ENCODE assay signal across 8 cellular contexts in genomic region chr7:74027124-74027682, GRCh38. TPM values are rescaled to one million over a fixed set of nuclear protein-coding genes. Genes with fewer than 3 reads are reported as not detected.
A peak's percentile ranks its signal among the peaks of the same experiment; 100 is the strongest.
DNase-seq lines count a peak whose midpoint lies in the region; ATAC-seq and TF ChIP-seq lines count a peak whose summit lies in the region.
"Had no signal": no experiment of that assay in that cellular context is flagged by ENCODE, and none has a peak within 500 bp of the region (broad histone marks: within the 10 kb centered on the region; RNA-seq: fewer than 3 reads in every experiment).

No MANE protein-coding gene starts in this region.

- H3K4me1 ChIP-seq in OCI-LY3 (ENCODE audit: low read length), result no peaks in the 10 kb centered on the region
- H3K4me1 ChIP-seq in transverse colon, result peaks cover 17 to 45% (median 26%) of the 10 kb centered on the region in 4 donors

- no peak overlapping the region; the same call in 1 of the 2 replicates for H2AFZ ChIP-seq in OCI-LY3 (ENCODE audit: low read depth, low read length)

- H4K20me1 ChIP-seq in OCI-LY3 (ENCODE audit: insufficient read depth, low read length), result no peaks in the 10 kb centered on the region

- no peak; the same call in 1 of the 2 replicates for TF ChIP-seq CTCF in OCI-LY3 (IDR thresholded peaks at IDR 0.05; ENCODE audit: low read depth, low read length)
- TF ChIP-seq CTCF in dorsolateral prefrontal cortex (IDR thresholded peaks at IDR 0.05 in 54 of 56, conservative IDR thresholded peaks at IDR 0.05 in 2 of 56; ENCODE audit: low read depth in 1 of 56, partially characterized antibody in 56 of 56), result peak in 27 of 56 donors; percentile 1 to 54 (median 21)
- TF ChIP-seq CTCF in natural killer cell (IDR thresholded peaks at IDR 0.05), result peak; percentile 46
- peak in 3 of 5 experiments; percentile 9 to 16 (median 13) for TF ChIP-seq CTCF in transverse colon (IDR thresholded peaks at IDR 0.05)

- in situ Hi-C loops in transverse colon (cut with MboI; ENCODE audit: low pct_ligation_motif_present in 1 of 4, low pct_unique_long_range_greater_than_20kb in 1 of 4, low sequenced_read_pairs in 3 of 4), result loop anchor here in 3 of 4 donors (10.0 kb wide), 1 partner anchor 152 kb away; no protein-coding TSS in a partner anchor

- no peaks in the 10 kb centered on the region for H3K36me3 Mint-ChIP-seq in natural killer cell

- H3K4me2 ChIP-seq in OCI-LY3 (ENCODE audit: low read length), result 0 out of 2 replicates have a peak overlapping the region, but pooled peaks have one; percentile 15

- no peak overlapping the region for H3K27ac Mint-ChIP-seq in natural killer cell

- H3K9me3 ChIP-seq in OCI-LY3 (ENCODE audit: insufficient read depth, low read length) (no peaks in the 10 kb centered on the region), transverse colon (no peaks in the 10 kb centered on the region)
- H3K9me3 ChIP-seq: neutrophil had no signal

- H3K27me3 Mint-ChIP-seq in natural killer cell (ENCODE audit: low read depth in 2 of 2), result peaks cover 38 to 39% of the 10 kb centered on the region in 2 donors

- H3K27me3 ChIP-seq in OCI-LY3 (ENCODE audit: low read depth, low read length) (peaks cover 49% of the 10 kb centered on the region), dorsolateral prefrontal cortex (peaks cover 0 to 4% (median 0%) of the 10 kb centered on the region in 45 donors), transverse colon (peaks cover 6% of the 10 kb centered on the region)

- H3K27ac ChIP-seq in OCI-LY3 (ENCODE audit: low read length), result no peak overlapping the region
- peak overlapping the region; percentile 27 to 93 (median 83) for H3K27ac ChIP-seq in dorsolateral prefrontal cortex
- peak overlapping the region; percentile 77 to 95 (median 82) for H3K27ac ChIP-seq in transverse colon
- H3K27ac ChIP-seq: neutrophil had no signal

- no peak overlapping the region for H3K4me3 Mint-ChIP-seq in natural killer cell

- H3K4me3 ChIP-seq in OCI-LY3 (ENCODE audit: low read length), result no peak overlapping the region
- peak overlapping the region in 58 of 59 donors; percentile 22 to 72 (median 56) for H3K4me3 ChIP-seq in dorsolateral prefrontal cortex
- H3K4me3 ChIP-seq in transverse colon, result peak overlapping the region in 2 of 4 donors; percentile 37 to 49

- H3K4me1 Mint-ChIP-seq in natural killer cell, result peaks cover 20 to 30% of the 10 kb centered on the region in 2 donors

- no peaks in the 10 kb centered on the region for H3K9me3 Mint-ChIP-seq in natural killer cell

- no peak for TF ChIP-seq POLR2A in transverse colon (IDR thresholded peaks at IDR 0.05)

- H3K79me2 ChIP-seq in OCI-LY3 (ENCODE audit: low read length), result no peaks in the 10 kb centered on the region

- TF ChIP-seq EP300 in transverse colon (IDR thresholded peaks at IDR 0.05; ENCODE audit: low read depth), result no peak

- intact Hi-C loops in dorsolateral prefrontal cortex (cut with DNase I), result loop anchor here (2.0 to 10.0 kb wide), 4 partner anchors 35 to 162 kb away; partner anchors contain the start of gene TMEM270 (in 1 of the 2)
- intact Hi-C loops in natural killer cell (cut with micrococcal nuclease), result loop anchor here (1.0 to 2.0 kb wide), 2 partner anchors 161 to 374 kb away; no protein-coding TSS in a partner anchor
- intact Hi-C loops in transverse colon (cut with DNase I; ENCODE audit: low total_unique reads), result no loop called here

- 62% methylated on average over 7 of the region's 10 CpGs; no CpG with 5 or more reads in 1 of the 2 donors for WGBS in transverse colon (ENCODE audit: low coverage in 1 of 2), 2 donors

- no peak for DNase-seq in dorsolateral prefrontal cortex
- no peak for DNase-seq in natural killer cell
- DNase-seq in transverse colon, result no peak
- DNase-seq in COR-L47 (lab: John Stamatoyannopoulos, UW), result no peak
- no peak for DNase-seq in stimulated activated CD4-positive, alpha-beta T cell treated with anti-CD3 and anti-CD28 coated beads, Interleukin-4, amount 100 ng/mL, for 1 hour
- no peak for DNase-seq in NCI-H1092 treated with DMSO at 0.1 percent for 48 hours (lab: John Stamatoyannopoulos, UW)

- H3K36me3 ChIP-seq in OCI-LY3 (replicated peaks; ENCODE audit: low read depth, low read length) (no peaks in the 10 kb centered on the region), transverse colon (no peaks in the 10 kb centered on the region)
- H3K36me3 ChIP-seq: neutrophil had no signal

- ATAC-seq in natural killer cell, result peak in 1 of 3 donors; percentile 33

- no peak overlapping the region for H3K9ac ChIP-seq in OCI-LY3 (ENCODE audit: low read length)

RNA-seq across cellular contexts. Expression of gene ELN, which starts 0.8 kb away (rescaled TPM):
- total RNA-seq in dorsolateral prefrontal cortex (10 to 100 TPM in 117 of 120 experiments, 1 to 10 TPM in 3; 8.1 to 58.9 (median 19.5) TPM), natural killer cell (under 1 TPM in 1 of 3 donors, not detected in 2; 0.75 TPM), transverse colon (100 to 1,000 TPM in 1 of 4 donors, 10 to 100 TPM in 2, 1 to 10 TPM in 1; 8.4 to 147 (median 25.8) TPM)

RNA-seq across cellular contexts. Expression of gene LIMK1, which starts 56.4 kb away (rescaled TPM):
- total RNA-seq in dorsolateral prefrontal cortex, result 100 to 1,000 TPM in 79 of 120 experiments, 10 to 100 TPM in 41; 39.1 to 162 (median 111) TPM
- total RNA-seq in natural killer cell, result 10 to 100 TPM; 54.0 to 66.0 (median 55.0) TPM
- 10 to 100 TPM; 13.4 to 44.2 (median 27.1) TPM for total RNA-seq in transverse colon

Comparison
In these comparisons a context has a peak if more than half of its experiments do, and no peak if none do; other contexts are left out.
1. RNA of gene ELN, which starts 0.8 kb away (total RNA-seq): 8.4 to 147 TPM in transverse colon and 8.1 to 58.9 TPM in dorsolateral prefrontal cortex; 0.75 TPM in natural killer cell; every median in the first group is over 4 times any median in the second.